In genomic region chr5:173187054-173187743, GRCh38 we compare ENCODE assay signal across 14 cellular contexts. TPM values are rescaled to one million over a fixed set of nuclear protein-coding genes. Genes with fewer than 3 reads are reported as not detected.
DNase-seq lines count a peak whose midpoint lies in the region; ATAC-seq, FAIRE-seq and TF ChIP-seq lines count a peak whose summit lies in the region.
"Had no signal": no experiment of that assay in that cellular context is flagged by ENCODE, and none has a peak within 500 bp of the region (broad histone marks: within the 10 kb centered on the region; RNA-seq: fewer than 3 reads in every experiment).

No MANE protein-coding gene starts in this region.

- no peaks in the 10 kb centered on the region for H3F3A ChIP-seq in Loucy (ENCODE audit: low read depth)

- no peak for TF ChIP-seq POLR2A in stomach (IDR thresholded peaks at IDR 0.05)

- DNase-seq in activated naive CD4-positive, alpha-beta T cell treated with anti-CD3 and anti-CD28 coated beads for 36 hours, result peak; percentile 41
- no peak for DNase-seq in activated naive CD4-positive, alpha-beta T cell treated with anti-CD3 and anti-CD28 coated beads, Interleukin-2, amount 50 U/mL, for 16 hours
- DNase-seq in bronchial epithelial cell (ENCODE audit: low read depth) (no peak), ascending aorta (ENCODE audit: low spot score in 2 of 2) (no peak), stomach (no peak)
- no peak for DNase-seq in stimulated activated naive CD8-positive, alpha-beta T cell treated with anti-CD3 and anti-CD28 coated beads, Interleukin-15, Interleukin-2, amounts not matched to agents 100 U/mL and 50 U/mL, for 24 hours
- DNase-seq in CD8-positive, alpha-beta memory T cell, result no peak
- DNase-seq: activated effector memory CD4-positive, alpha-beta T cell treated with anti-CD3 and anti-CD28 coated beads, Interleukin-2, amount 50 U/mL, for 16 hours; C1 segment of cervical spinal cord; heart right ventricle; NCI-H345; substantia nigra; T-helper 9 cell had no signal

- H3K4me1 Mint-ChIP-seq in activated naive CD4-positive, alpha-beta T cell treated with anti-CD3 and anti-CD28 coated beads for 36 hours (ENCODE audit: low read depth), result no peaks in the 10 kb centered on the region
- H3K4me1 Mint-ChIP-seq in CD8-positive, alpha-beta memory T cell, result no peaks in the 10 kb centered on the region

- POLR2A ChIA-PET in CD8-positive, alpha-beta memory T cell (lab: Charles Lee), result no interaction called here

- TF ChIP-seq CTCF in Loucy (conservative IDR thresholded peaks at IDR 0.05; ENCODE audit: low read length) (peak; percentile 29; the same call in 1 of the 2 replicates), bronchial epithelial cell (IDR thresholded peaks at IDR 0.05; ENCODE audit: insufficient read depth, low read length, severe bottlenecking) (peak; percentile 21), ascending aorta (IDR thresholded peaks at IDR 0.05) (no peak), stomach (IDR thresholded peaks at IDR 0.05) (no peak)

- no peaks in the 10 kb centered on the region for H3K27me3 Mint-ChIP-seq in activated naive CD4-positive, alpha-beta T cell treated with anti-CD3 and anti-CD28 coated beads for 36 hours (ENCODE audit: low read depth)
- peaks cover 3 to 8% of the 10 kb centered on the region in 2 donors for H3K27me3 Mint-ChIP-seq in CD8-positive, alpha-beta memory T cell

- H3K36me3 ChIP-seq in Loucy (ENCODE audit: insufficient read depth, low read length) (no peaks in the 10 kb centered on the region), bronchial epithelial cell (ENCODE audit: control insufficient read depth, insufficient read depth, low read length) (no peaks in the 10 kb centered on the region), ascending aorta (no peaks in the 10 kb centered on the region), stomach (no peaks in the 10 kb centered on the region)
- no peaks in the 10 kb centered on the region for H3K36me3 ChIP-seq in CD8-positive, alpha-beta memory T cell (ENCODE audit: insufficient read depth, low read length)
- H3K36me3 ChIP-seq: heart right ventricle had no signal

- H3K9me3 ChIP-seq in Loucy (ENCODE audit: insufficient read depth, low read depth, low read length) (no peaks in the 10 kb centered on the region), ascending aorta (no peaks in the 10 kb centered on the region), stomach (no peaks in the 10 kb centered on the region)
- H3K9me3 ChIP-seq in CD8-positive, alpha-beta memory T cell (ENCODE audit: low read length), result no peaks in the 10 kb centered on the region
- H3K9me3 ChIP-seq: heart right ventricle had no signal

- H3K4me3 Mint-ChIP-seq in activated naive CD4-positive, alpha-beta T cell treated with anti-CD3 and anti-CD28 coated beads for 36 hours, result no peak overlapping the region
- no peak overlapping the region for H3K4me3 Mint-ChIP-seq in CD8-positive, alpha-beta memory T cell

- H3K27me3 ChIP-seq in Loucy (ENCODE audit: insufficient read depth, low read length, poor library complexity, severe bottlenecking) (no peaks in the 10 kb centered on the region), bronchial epithelial cell (ENCODE audit: control insufficient read depth, insufficient read depth, low read length) (no peaks in the 10 kb centered on the region), ascending aorta (no peaks in the 10 kb centered on the region), stomach (peaks cover 0 to 10% (median 0%) of the 10 kb centered on the region in 3 donors)
- no peaks in the 10 kb centered on the region for H3K27me3 ChIP-seq in CD8-positive, alpha-beta memory T cell (ENCODE audit: insufficient read depth, low read length, poor library complexity, severe bottlenecking)
- H3K27me3 ChIP-seq: heart right ventricle had no signal

- H3K4me3 ChIP-seq in Loucy (ENCODE audit: low read length, poor library complexity, severe bottlenecking) (no peak overlapping the region), bronchial epithelial cell (ENCODE audit: low read depth, low read length) (no peak overlapping the region), ascending aorta (no peak overlapping the region), stomach (no peak overlapping the region)
- H3K4me3 ChIP-seq in CD8-positive, alpha-beta memory T cell (ENCODE audit: low read length), result no peak overlapping the region
- H3K4me3 ChIP-seq: heart right ventricle had no signal

- CTCF ChIA-PET in activated naive CD4-positive, alpha-beta T cell treated with anti-CD3 and anti-CD28 coated beads for 36 hours (lab: Charles Lee), result interaction anchor here (0.9 to 1.3 kb wide), 4 partner anchors 15 to 225 kb away, joined by 3 to 4 read pairs (median 3); no protein-coding TSS in a partner anchor
- CTCF ChIA-PET in CD8-positive, alpha-beta memory T cell (lab: Charles Lee), result no interaction called here

- no peaks in the 10 kb centered on the region for H3K4me1 ChIP-seq in Loucy (ENCODE audit: insufficient read depth, low read length, poor library complexity, severe bottlenecking)
- no peaks in the 10 kb centered on the region for H3K4me1 ChIP-seq in ascending aorta
- no peaks in the 10 kb centered on the region for H3K4me1 ChIP-seq in CD8-positive, alpha-beta memory T cell (ENCODE audit: insufficient read depth, low read length)
- H3K4me1 ChIP-seq in stomach, result no peaks in the 10 kb centered on the region
- H3K4me1 ChIP-seq: heart right ventricle had no signal

- no peaks in the 10 kb centered on the region for H3K9me3 Mint-ChIP-seq in activated naive CD4-positive, alpha-beta T cell treated with anti-CD3 and anti-CD28 coated beads for 36 hours
- no peaks in the 10 kb centered on the region for H3K9me3 Mint-ChIP-seq in CD8-positive, alpha-beta memory T cell

- no peaks in the 10 kb centered on the region for H4K20me1 ChIP-seq in Loucy (ENCODE audit: insufficient read depth, low read length, poor library complexity, severe bottlenecking)

- H3K9ac ChIP-seq in Loucy (ENCODE audit: low read depth, low read length, poor library complexity, severe bottlenecking), result no peak overlapping the region

- intact Hi-C loops in activated naive CD4-positive, alpha-beta T cell treated with anti-CD3 and anti-CD28 coated beads for 36 hours (cut with micrococcal nuclease), result loop anchor here (1.0 kb wide), 1 partner anchor 203 kb away; no protein-coding TSS in a partner anchor
- intact Hi-C loops in ascending aorta (cut with DNase I) (no loop called here), stomach (cut with DNase I; ENCODE audit: low total_unique reads) (no loop called here)

- H3K36me3 Mint-ChIP-seq in activated naive CD4-positive, alpha-beta T cell treated with anti-CD3 and anti-CD28 coated beads for 36 hours (ENCODE audit: low read depth), result no peaks in the 10 kb centered on the region
- no peaks in the 10 kb centered on the region for H3K36me3 Mint-ChIP-seq in CD8-positive, alpha-beta memory T cell

- peak; percentile 84 for ATAC-seq in stimulated activated naive CD8-positive, alpha-beta T cell treated with anti-CD3 and anti-CD28 coated beads, Interleukin-15, Interleukin-2, amounts not matched to agents 100 U/mL and 50 U/mL, for 24 hours

- H3K79me2 ChIP-seq in Loucy (ENCODE audit: insufficient read depth, low read length), result no peaks in the 10 kb centered on the region

- H2AFZ ChIP-seq in Loucy (ENCODE audit: low read length), result no peak overlapping the region

- 57 to 73% (median 64%) methylated on average over 10 to 11 of the region's 11 CpGs for WGBS in stomach, 5 donors

- H3K4me2 ChIP-seq in Loucy (ENCODE audit: low read depth, low read length, poor library complexity, severe bottlenecking), result no peak overlapping the region

- H3K27ac Mint-ChIP-seq in activated naive CD4-positive, alpha-beta T cell treated with anti-CD3 and anti-CD28 coated beads for 36 hours, result no peak overlapping the region
- H3K27ac Mint-ChIP-seq in CD8-positive, alpha-beta memory T cell, result no peak overlapping the region

- no peaks in the 10 kb centered on the region for H3K9me2 ChIP-seq in Loucy (replicated peaks; ENCODE audit: low read depth, low read length)

- no peak for FAIRE-seq in bronchial epithelial cell (lab: Jason Lieb, UNC)

- H3K27ac ChIP-seq in ascending aorta, result no peak overlapping the region
- no peak overlapping the region for H3K27ac ChIP-seq in CD8-positive, alpha-beta memory T cell (ENCODE audit: low read depth, low read length)
- no peak overlapping the region for H3K27ac ChIP-seq in stomach
- H3K27ac ChIP-seq: heart right ventricle had no signal

- no peak for TF ChIP-seq EP300 in stomach (IDR thresholded peaks at IDR 0.05)

RNA-seq across cellular contexts. Expression of gene BNIP1, which starts 42.9 kb away (rescaled TPM):
- 10 to 100 TPM; 29.4 to 30.4 TPM for total RNA-seq in activated naive CD4-positive, alpha-beta T cell treated with anti-CD3 and anti-CD28 coated beads for 36 hours
- 17.4 and 21.3 TPM in 2 replicates for total RNA-seq in bronchial epithelial cell
- total RNA-seq in ascending aorta, result 11.3 TPM
- total RNA-seq in CD8-positive, alpha-beta memory T cell, result 10 to 100 TPM; 25.5 to 26.5 TPM
- 16.8 TPM for polyA plus RNA-seq in CD8-positive, alpha-beta memory T cell
- 10 to 100 TPM in 3 of 5 donors, 1 to 10 TPM in 1, not detected in 1; 3.6 to 28.0 (median 15.3) TPM for total RNA-seq in stomach
- polyA plus RNA-seq in stomach, result 10 to 100 TPM; 11.7 to 21.7 (median 13.3) TPM

RNA-seq across cellular contexts. Expression of gene NKX2-5, which starts 47.8 kb away (rescaled TPM):
- total RNA-seq in activated naive CD4-positive, alpha-beta T cell treated with anti-CD3 and anti-CD28 coated beads for 36 hours, result not detected
- total RNA-seq in bronchial epithelial cell (not detected in 2 replicates), ascending aorta (not detected), stomach (not detected)
- total RNA-seq in CD8-positive, alpha-beta memory T cell, result under 1 TPM in 1 of 2 experiments, not detected in 1; 0.22 TPM
- not detected for polyA plus RNA-seq in CD8-positive, alpha-beta memory T cell
- under 1 TPM in 1 of 3 donors, not detected in 2; 0.31 TPM for polyA plus RNA-seq in stomach

Comparison
In these comparisons a context has a peak if more than half of its experiments do, and no peak if none do; other contexts are left out.
1. CTCF ChIP-seq: peak in Loucy (single experiment) and bronchial epithelial cell (single experiment); none in ascending aorta (0 of 3) and stomach (0 of 7).